ENCODE assay signal across 6 cellular contexts in genomic region chr1:46248122-46248920, GRCh38. TPM values are rescaled to one million over a fixed set of nuclear protein-coding genes. Genes with fewer than 3 reads are reported as not detected.
DNase-seq lines count a peak whose midpoint lies in the region; ATAC-seq and TF ChIP-seq lines count a peak whose summit lies in the region.

No MANE protein-coding gene starts in this region.

- no peak for ATAC-seq in activated B cell treated with CpG ODN at 0.5 μM for 24 hours (ENCODE audit: low read depth)
- no peak for ATAC-seq in GM19035 (IDR thresholded peaks at IDR 0.05; ENCODE audit: unreplicated experiment)
- ATAC-seq in HG02870 (IDR thresholded peaks at IDR 0.05; ENCODE audit: unreplicated experiment) = no peak

- TF ChIP-seq CTCF in activated B cell treated with CpG ODN at 0.5 μM for 24 hours (IDR thresholded peaks at IDR 0.05) (no peak), kidney epithelial cell (IDR thresholded peaks at IDR 0.05; ENCODE audit: insufficient read depth, low read length, poor library complexity, severe bottlenecking) (no peak)

- peak overlapping the region; percentile 46 for H3K27ac Mint-ChIP-seq in activated B cell treated with CpG ODN at 0.5 μM for 24 hours

- peaks cover 19% of the 10 kb centered on the region for H3K4me1 Mint-ChIP-seq in activated B cell treated with CpG ODN at 0.5 μM for 24 hours

- H3K9me3 Mint-ChIP-seq in activated B cell treated with CpG ODN at 0.5 μM for 24 hours = no peaks in the 10 kb centered on the region

- DNase-seq in DMS153 (lab: John Stamatoyannopoulos, UW) = peak; percentile 38
- no peak for DNase-seq in activated B cell treated with CpG ODN at 0.5 μM for 24 hours
- no peak for DNase-seq in kidney epithelial cell (ENCODE audit: low read depth)

- POLR2A ChIA-PET in activated B cell treated with CpG ODN at 0.5 μM for 24 hours (lab: Charles Lee) = no interaction called here

- peaks cover 1% of the 10 kb centered on the region for H3K36me3 Mint-ChIP-seq in activated B cell treated with CpG ODN at 0.5 μM for 24 hours (ENCODE audit: low read depth)

- H3K4me3 Mint-ChIP-seq in activated B cell treated with CpG ODN at 0.5 μM for 24 hours = peak overlapping the region; percentile 88

- H3K4me3 ChIP-seq in kidney epithelial cell (ENCODE audit: low read depth, low read length) = peak overlapping the region; percentile 69

- H3K27me3 ChIP-seq in kidney epithelial cell (ENCODE audit: control insufficient read depth, insufficient read depth, low read length) = no peaks in the 10 kb centered on the region

- H3K9me3 ChIP-seq in KOPT-K1 (ENCODE audit: insufficient read depth, low read length, poor library complexity, severe bottlenecking) = no peaks in the 10 kb centered on the region

- H3K27me3 Mint-ChIP-seq in activated B cell treated with CpG ODN at 0.5 μM for 24 hours = no peaks in the 10 kb centered on the region

- CTCF ChIA-PET in activated B cell treated with CpG ODN at 0.5 μM for 24 hours (lab: Charles Lee) = no interaction called here

- intact Hi-C loops in activated B cell treated with CpG ODN at 0.5 μM for 24 hours (cut with micrococcal nuclease) = loop anchor here (5.0 to 10.0 kb wide), 2 partner anchors 466 to 1616 kb away; partner anchors contain the start of gene EFCAB14

- peak overlapping the region; percentile 86 for H3K27ac ChIP-seq in KOPT-K1 (ENCODE audit: low read depth, low read length, poor library complexity, severe bottlenecking)

- H3K36me3 ChIP-seq in KOPT-K1 (ENCODE audit: insufficient read depth, low read length) = peaks cover 45% of the 10 kb centered on the region
- no peaks in the 10 kb centered on the region for H3K36me3 ChIP-seq in kidney epithelial cell (ENCODE audit: control insufficient read depth, insufficient read depth, low read length)

RNA-seq across cellular contexts. Expression of gene RAD54L, which starts 0.8 kb away (rescaled TPM):
- total RNA-seq in activated B cell treated with CpG ODN at 0.5 μM for 24 hours (2.9 and 3.7 TPM in 2 replicates), kidney epithelial cell (2.9 and 6.1 TPM in 2 replicates)

RNA-seq across cellular contexts. Expression of gene LURAP1, which starts 45.2 kb away (rescaled TPM):
- total RNA-seq in activated B cell treated with CpG ODN at 0.5 μM for 24 hours (0.20 TPM in 1 of 2 replicates, not detected in the other), kidney epithelial cell (1.6 and 1.7 TPM in 2 replicates)

RNA-seq across cellular contexts. Expression of gene POMGNT1, which starts 50.1 kb away (rescaled TPM):
- total RNA-seq in activated B cell treated with CpG ODN at 0.5 μM for 24 hours = 37.4 and 39.5 TPM in 2 replicates
- total RNA-seq in kidney epithelial cell = 96.9 and 103 TPM in 2 replicates

RNA-seq across cellular contexts. Expression of gene LRRC41, which starts 55.1 kb away (rescaled TPM):
- total RNA-seq in activated B cell treated with CpG ODN at 0.5 μM for 24 hours = 59.5 and 60.2 TPM in 2 replicates
- 102 and 132 TPM in 2 replicates for total RNA-seq in kidney epithelial cell

RNA-seq across cellular contexts. Expression of gene UQCRH, which starts 55.2 kb away (rescaled TPM):
- total RNA-seq in activated B cell treated with CpG ODN at 0.5 μM for 24 hours (243 and 279 TPM in 2 replicates), kidney epithelial cell (435 and 575 TPM in 2 replicates)
